ENCODE assay signal across 8 cellular contexts in the genomic region with DNA sequence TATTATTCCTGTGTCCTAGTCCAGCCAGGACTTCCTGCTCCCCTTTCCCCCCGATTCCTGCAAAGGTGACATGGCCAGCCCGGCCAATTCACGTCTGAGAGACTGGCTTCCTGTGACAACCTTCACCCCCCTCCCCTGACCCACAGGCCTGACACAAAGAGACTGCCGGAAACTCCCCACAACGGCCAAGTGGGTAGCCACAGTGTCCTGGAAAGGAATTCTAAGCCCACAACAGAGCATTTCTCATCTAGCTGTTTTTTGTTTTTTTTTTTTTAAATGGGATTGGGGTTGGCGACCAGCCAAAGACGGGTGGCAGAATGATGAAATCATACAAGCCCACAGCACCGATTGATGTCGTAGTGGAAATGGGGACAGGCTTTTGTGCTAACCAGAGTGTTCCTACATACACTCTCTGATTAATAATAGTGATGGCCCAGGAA. TPM values are rescaled to one million over a fixed set of nuclear protein-coding genes. Genes with fewer than 3 reads are reported as not detected.
DNase-seq lines count a peak whose midpoint lies in the region; ATAC-seq and TF ChIP-seq lines count a peak whose summit lies in the region.

No MANE protein-coding gene starts in this region.

- H3K36me3 Mint-ChIP-seq in nephron progenitor cell (ENCODE audit: low read depth) = no peaks in the 10 kb centered on the region

- H3K27me3 Mint-ChIP-seq in nephron progenitor cell (ENCODE audit: low read depth, poor library complexity) = peaks cover 29% of the 10 kb centered on the region

- TF ChIP-seq CTCF in GM13976 (IDR thresholded peaks at IDR 0.05; ENCODE audit: borderline replicate concordance, control extremely low read depth, extremely low read depth, insufficient read depth, missing control alignments) (no peak), RWPE2 (IDR thresholded peaks at IDR 0.05; ENCODE audit: poor library complexity, severe bottlenecking) (no peak), nephron progenitor cell (IDR thresholded peaks at IDR 0.05) (no peak), GM10266 (IDR thresholded peaks at IDR 0.05; ENCODE audit: control insufficient read depth, insufficient read depth, low read depth, missing control alignments) (no peak)

- no peaks in the 10 kb centered on the region for H3K9me3 ChIP-seq in RWPE2 (ENCODE audit: severe bottlenecking)

- H3K27ac ChIP-seq in RWPE2 (ENCODE audit: poor library complexity, severe bottlenecking) (peak overlapping the region; percentile 97), caudate nucleus (ENCODE audit: low read depth, low read length) (peak overlapping the region; percentile 76)

- no peaks in the 10 kb centered on the region for H3K36me3 ChIP-seq in RWPE2 (ENCODE audit: low read depth)

- in situ Hi-C loops in GM13976 (cut with MboI; ENCODE audit: low sequenced_read_pairs, unreplicated experiment) = no loop called here

- no peak overlapping the region for H3K27ac Mint-ChIP-seq in nephron progenitor cell

- H3K4me3 Mint-ChIP-seq in nephron progenitor cell = no peak overlapping the region

- H3K4me3 ChIP-seq in RWPE2 (ENCODE audit: severe bottlenecking) = no peak overlapping the region

- intact Hi-C loops in left colon (cut with DNase I, micrococcal nuclease) = no loop called here

- ATAC-seq in RWPE2 (ENCODE audit: low read depth) (peak; percentile 15; the same call in 1 of the 3 replicates), left colon (no peak), GM21786 (IDR thresholded peaks at IDR 0.05; ENCODE audit: unreplicated experiment) (no peak)

- DNase-seq in GM13976 (ENCODE audit: low spot score) = peak; percentile 33
- DNase-seq in RWPE2 (ENCODE audit: low spot score) = no peak
- DNase-seq in caudate nucleus (lab: John Stamatoyannopoulos, UW) = peak in 12 of 61 donors; percentile 4 to 43 (median 23)
- DNase-seq in left colon = peak; percentile 24 to 43
- DNase-seq in stimulated activated CD8-positive, alpha-beta memory T cell treated with anti-CD3 and anti-CD28 coated beads, Interleukin-4, amount 100 ng/mL, for 24 hours (ENCODE audit: low read depth) = peak; percentile 15
- DNase-seq in nephron progenitor cell = no peak
- no peak for DNase-seq in GM10266 (ENCODE audit: extremely low spot score)

- no peaks in the 10 kb centered on the region for H3K27me3 ChIP-seq in RWPE2 (ENCODE audit: insufficient read depth, poor library complexity, severe bottlenecking)

- peaks cover 25% of the 10 kb centered on the region for H3K4me1 Mint-ChIP-seq in nephron progenitor cell

- no peaks in the 10 kb centered on the region for H3K9me3 Mint-ChIP-seq in nephron progenitor cell

- peaks cover 24% of the 10 kb centered on the region for H3K4me1 ChIP-seq in RWPE2 (ENCODE audit: insufficient read depth, poor library complexity, severe bottlenecking)

RNA-seq across cellular contexts. Expression of gene XAF1, which starts 2.8 kb away (rescaled TPM):
- total RNA-seq in left colon = 10 to 100 TPM; 13.0 to 34.0 TPM

RNA-seq across cellular contexts. Expression of gene FBXO39, which starts 23.0 kb away (rescaled TPM):
- total RNA-seq in left colon = under 1 TPM in 1 of 2 donors, not detected in 1; 0.20 TPM

RNA-seq across cellular contexts. Expression of gene SLC13A5, which starts 39.9 kb away (rescaled TPM):
- total RNA-seq in left colon = not detected

Comparison
In these comparisons a context has a peak if more than half of its experiments do, and no peak if none do; other contexts are left out.
1. DNase-seq: peak in GM13976 (single experiment), left colon (2 of 2) and stimulated activated CD8-positive, alpha-beta memory T cell treated with anti-CD3 and anti-CD28 coated beads, Interleukin-4, amount 100 ng/mL, for 24 hours (single experiment); none in RWPE2 (single experiment), nephron progenitor cell (single experiment) and GM10266 (single experiment).